2 cellular contexts compared by ENCODE assay signal in the genomic region with DNA sequence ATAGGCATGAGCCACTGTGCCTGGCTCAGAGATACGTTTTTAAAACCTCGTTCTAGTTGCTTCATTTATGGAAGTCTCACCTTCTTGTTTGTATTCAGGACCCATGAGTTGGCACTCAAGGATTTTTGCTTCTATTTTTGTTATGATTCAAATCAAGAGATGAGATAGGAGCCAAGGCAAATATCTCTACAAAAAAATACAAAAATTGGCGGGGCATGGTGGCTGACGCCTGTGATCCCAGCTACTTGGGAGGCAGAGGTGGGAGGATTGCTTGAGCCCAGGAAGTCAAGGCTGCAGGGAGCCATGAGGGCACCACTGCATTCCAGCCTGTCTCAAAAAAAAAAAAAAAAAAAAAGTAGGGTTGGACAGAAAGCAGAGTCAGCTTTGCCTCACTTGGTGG.
TF ChIP-seq lines count a peak whose summit lies in the region.

No MANE protein-coding gene starts in this region.

TF ChIP-seq in endothelial cell of umbilical vein, 7 proteins besides CTCF, POLR2A, EP300 and RAD21 (continued from another document):
- TF ChIP-seq FOS (IDR thresholded peaks at IDR 0.05; ENCODE audit: borderline replicate concordance, insufficient read depth, low read length) (no peak), MYC (IDR thresholded peaks at IDR 0.05; ENCODE audit: low read depth, low read length) (no peak), GATA2 (IDR thresholded peaks at IDR 0.05; ENCODE audit: insufficient read depth, insufficient read length, low read depth, low read length) (no peak), EZH2 (IDR thresholded peaks at IDR 0.05; ENCODE audit: borderline replicate concordance, low read depth, low read length, severe bottlenecking) (no peak), POLR2AphosphoS5 (IDR thresholded peaks at IDR 0.05; ENCODE audit: insufficient read depth, low read depth, low read length) (no peak), JUN (IDR thresholded peaks at IDR 0.05; ENCODE audit: borderline replicate concordance, insufficient read depth, insufficient read length, low read depth) (no peak)

TF ChIP-seq in GM12891, 5 proteins besides CTCF, POLR2A, EP300 and RAD21 (continued from another document):
- TF ChIP-seq TAF1 (IDR thresholded peaks at IDR 0.05; ENCODE audit: low read depth, low read length) (no peak), SPI1 (IDR thresholded peaks at IDR 0.05; ENCODE audit: low read depth, low read length) (no peak)
TF ChIP-seq in GM12891: peak in this region for 0.
